In genomic region chr18:43662657-43663056, GRCh38 we compare ENCODE assay signal across 18 cellular contexts.
DNase-seq lines count a peak whose midpoint lies in the region; ATAC-seq and TF ChIP-seq lines count a peak whose summit lies in the region.
"Had no signal": no experiment of that assay in that cellular context is flagged by ENCODE, and none has a peak within 500 bp of the region (broad histone marks: within the 10 kb centered on the region; RNA-seq: fewer than 3 reads in every experiment).

No MANE protein-coding gene starts in this region.

- POLR2A ChIA-PET in Caco-2 (lab: Charles Lee) = no interaction called here

- no peaks in the 10 kb centered on the region for H3K9me3 ChIP-seq in mesenchymal stem cell (ENCODE audit: control insufficient read depth, low read length)
- no peaks in the 10 kb centered on the region for H3K9me3 ChIP-seq in spleen
- H3K9me3 ChIP-seq in Caco-2 = no peaks in the 10 kb centered on the region
- H3K9me3 ChIP-seq: BLaER1, mucosa of descending colon, transverse colon had no signal

- no peak overlapping the region for H3K23ac ChIP-seq in mesenchymal stem cell (ENCODE audit: low read length in 2 of 2)

- no peak overlapping the region for H2AK5ac ChIP-seq in mesenchymal stem cell (ENCODE audit: low read length, severe bottlenecking)

- no peaks in the 10 kb centered on the region for H3K36me3 ChIP-seq in mesenchymal stem cell (ENCODE audit: control insufficient read depth in 1 of 2, insufficient read depth in 2 of 2, low read depth in 1 of 2, low read length in 2 of 2)
- H3K36me3 ChIP-seq in spleen = no peaks in the 10 kb centered on the region
- H3K36me3 ChIP-seq in Caco-2 (ENCODE audit: control insufficient read depth, insufficient read depth, low read length) = no peaks in the 10 kb centered on the region
- H3K36me3 ChIP-seq: BLaER1, transverse colon had no signal

- no peak overlapping the region for H3K27ac Mint-ChIP-seq in Caco-2 (ENCODE audit: unreplicated experiment)
- H3K27ac Mint-ChIP-seq: activated CD4-positive, alpha-beta memory T cell treated with anti-CD3 and anti-CD28 coated beads, Interleukin-2, amount 10 ng/mL, durations not matched to agents 7 days and 5 days; IgD-negative memory B cell had no signal

- H3K27me3 Mint-ChIP-seq in Caco-2 (ENCODE audit: insufficient read depth, unreplicated experiment) = peaks cover 5% of the 10 kb centered on the region
- H3K27me3 Mint-ChIP-seq: activated CD4-positive, alpha-beta memory T cell treated with anti-CD3 and anti-CD28 coated beads, Interleukin-2, amount 10 ng/mL, durations not matched to agents 7 days and 5 days; IgD-negative memory B cell had no signal

- no peak overlapping the region for H2BK5ac ChIP-seq in mesenchymal stem cell (ENCODE audit: low read depth, low read length, poor library complexity, severe bottlenecking)

- no peak overlapping the region for H3K4me3 Mint-ChIP-seq in Caco-2 (ENCODE audit: unreplicated experiment)
- H3K4me3 Mint-ChIP-seq: activated CD4-positive, alpha-beta memory T cell treated with anti-CD3 and anti-CD28 coated beads, Interleukin-2, amount 10 ng/mL, durations not matched to agents 7 days and 5 days; IgD-negative memory B cell had no signal

- no TSS peak for BruUV-seq in Caco-2 (replicated peaks; lab: Mats Ljungman, UMichigan)

- H3K4me1 Mint-ChIP-seq in Caco-2 (ENCODE audit: low read depth, unreplicated experiment) = no peaks in the 10 kb centered on the region
- H3K4me1 Mint-ChIP-seq: activated CD4-positive, alpha-beta memory T cell treated with anti-CD3 and anti-CD28 coated beads, Interleukin-2, amount 10 ng/mL, durations not matched to agents 7 days and 5 days; IgD-negative memory B cell had no signal

- no peak for TF ChIP-seq CTCF in cardiac fibroblast (IDR thresholded peaks at IDR 0.05; ENCODE audit: low read depth, low read length)
- no peak for TF ChIP-seq CTCF in spleen (IDR thresholded peaks at IDR 0.05 in 8 of 11, conservative IDR thresholded peaks at IDR 0.05 in 3 of 11)
- TF ChIP-seq CTCF in Caco-2 (IDR thresholded peaks at IDR 0.05; ENCODE audit: insufficient read depth in 1 of 2, low read depth in 1 of 2, low read length in 1 of 2, severe bottlenecking in 1 of 2, unreplicated experiment in 1 of 2) = no peak

- H3K27me3 ChIP-seq in mesenchymal stem cell (ENCODE audit: control insufficient read depth in 1 of 2, insufficient read depth in 1 of 2, low read length in 2 of 2) (no peaks in the 10 kb centered on the region), spleen (replicated peaks in 1 of 7) (no peaks in the 10 kb centered on the region), Caco-2 (replicated peaks; ENCODE audit: control insufficient read depth, insufficient read depth, low read length) (no peaks in the 10 kb centered on the region)
- H3K27me3 ChIP-seq: BLaER1, transverse colon had no signal

- H3K14ac ChIP-seq in mesenchymal stem cell (ENCODE audit: low read length in 2 of 2) = no peak overlapping the region

- H3K4me3 ChIP-seq in cardiac fibroblast (replicated peaks in 1 of 2; ENCODE audit: low read depth in 2 of 2, low read length in 2 of 2) (no peak overlapping the region), mesenchymal stem cell (ENCODE audit: insufficient read depth in 1 of 2, low read depth in 1 of 2, low read length in 2 of 2) (no peak overlapping the region), spleen (no peak overlapping the region), Caco-2 (ENCODE audit: low read depth, low read length) (no peak overlapping the region)
- H3K4me3 ChIP-seq: BLaER1, dorsolateral prefrontal cortex, mucosa of descending colon, transverse colon had no signal

- H3K4me1 ChIP-seq in mesenchymal stem cell (ENCODE audit: control insufficient read depth, insufficient read depth, low read depth, low read length) (peaks cover 1% of the 10 kb centered on the region), spleen (no peaks in the 10 kb centered on the region), Caco-2 (no peaks in the 10 kb centered on the region)
- H3K4me1 ChIP-seq: BLaER1, transverse colon had no signal

- H2BK12ac ChIP-seq in mesenchymal stem cell (ENCODE audit: low read length in 2 of 2) = no peak overlapping the region

- peak overlapping the region; percentile 45 for H3K4me2 ChIP-seq in mesenchymal stem cell (ENCODE audit: low read length, poor library complexity, severe bottlenecking)
- H3K4me2 ChIP-seq: BLaER1 had no signal

- no peak overlapping the region for H4K91ac ChIP-seq in mesenchymal stem cell (ENCODE audit: low read length)

- no peaks in the 10 kb centered on the region for H3K79me1 ChIP-seq in mesenchymal stem cell (replicated peaks; ENCODE audit: low read length, poor library complexity, severe bottlenecking)

- H4K8ac ChIP-seq in mesenchymal stem cell (ENCODE audit: low read length) = no peak overlapping the region

- no peak overlapping the region for H3K18ac ChIP-seq in mesenchymal stem cell (ENCODE audit: low read depth in 1 of 2, low read length in 2 of 2)

- ATAC-seq in HG02840 (IDR thresholded peaks at IDR 0.05; ENCODE audit: low FRiP score, unreplicated experiment) = no peak
- ATAC-seq: mucosa of descending colon had no signal

- CTCF ChIA-PET in Caco-2 (lab: Charles Lee) = no interaction called here

- H2BK120ac ChIP-seq in mesenchymal stem cell (ENCODE audit: low read depth, low read length) = no peak overlapping the region

- no peaks in the 10 kb centered on the region for H3K36me3 Mint-ChIP-seq in Caco-2 (ENCODE audit: insufficient read depth, unreplicated experiment)
- H3K36me3 Mint-ChIP-seq: IgD-negative memory B cell had no signal

- 7% methylated on average over 2 of the region's 4 CpGs for WGBS in mesenchymal stem cell
- WGBS in spleen, 5 donors = 75 to 88% (median 79%) methylated on average over 4 of the region's 4 CpGs

- no peak for TF ChIP-seq POLR2A in spleen (IDR thresholded peaks at IDR 0.05)

- DNase-seq in AG08395 (ENCODE audit: low spot score) (peak; percentile 38), M059J (ENCODE audit: low read depth) (peak; percentile 72), cardiac fibroblast (ENCODE audit: low read depth in 2 of 2) (peak; percentile 79 to 87), mesenchymal stem cell (peak; percentile 93), spleen (no peak), Caco-2 (no peak), NOMO-1 treated with dmso at 0.1 percent for 144 hours (lab: John Stamatoyannopoulos, UW; ENCODE audit: unreplicated experiment) (no peak)
- DNase-seq: activated CD4-positive, alpha-beta memory T cell treated with anti-CD3 and anti-CD28 coated beads, Interleukin-2, amount 10 ng/mL, durations not matched to agents 7 days and 5 days; activated gamma-delta T cell treated with Interleukin-2 at 50 U/mL for 16 hours; dorsolateral prefrontal cortex; mucosa of descending colon; NCI-H1694; retina; T-helper 1 cell; transverse colon had no signal

- H3K4ac ChIP-seq in mesenchymal stem cell (ENCODE audit: low read depth in 1 of 2, low read length in 2 of 2) = no peak overlapping the region

- no peaks in the 10 kb centered on the region for H3K9me3 Mint-ChIP-seq in Caco-2 (ENCODE audit: unreplicated experiment)
- H3K9me3 Mint-ChIP-seq: activated CD4-positive, alpha-beta memory T cell treated with anti-CD3 and anti-CD28 coated beads, Interleukin-2, amount 10 ng/mL, durations not matched to agents 7 days and 5 days had no signal

- H2BK15ac ChIP-seq in mesenchymal stem cell (ENCODE audit: low read depth, poor library complexity, severe bottlenecking) = no peak overlapping the region

- intact Hi-C loops in spleen (cut with DNase I; ENCODE audit: low total_unique reads) = no loop called here
- intact Hi-C loops in Caco-2 (cut with micrococcal nuclease; ENCODE audit: unreplicated experiment) = no loop called here

- H2AFZ ChIP-seq in mesenchymal stem cell (ENCODE audit: low read depth, low read length) = no peak overlapping the region

- H3K9ac ChIP-seq in mesenchymal stem cell (ENCODE audit: low read length) = peak overlapping the region; percentile 61
- H3K9ac ChIP-seq: BLaER1 had no signal

- peak overlapping the region; percentile 97 for H3K27ac ChIP-seq in mesenchymal stem cell (ENCODE audit: low read length, poor library complexity, severe bottlenecking)
- no peak overlapping the region for H3K27ac ChIP-seq in spleen
- H3K27ac ChIP-seq: BLaER1, dorsolateral prefrontal cortex, transverse colon had no signal

Comparison
In these comparisons a context has a peak if more than half of its experiments do, and no peak if none do; other contexts are left out.
1. DNase-seq: peak in AG08395 (single experiment), M059J (single experiment), cardiac fibroblast (2 of 2) and mesenchymal stem cell (single experiment); none in spleen (single experiment), Caco-2 (0 of 2) and NOMO-1 treated with dmso at 0.1 percent for 144 hours (single experiment).